ENCODE assay signal across 11 cellular contexts in the genomic region with DNA sequence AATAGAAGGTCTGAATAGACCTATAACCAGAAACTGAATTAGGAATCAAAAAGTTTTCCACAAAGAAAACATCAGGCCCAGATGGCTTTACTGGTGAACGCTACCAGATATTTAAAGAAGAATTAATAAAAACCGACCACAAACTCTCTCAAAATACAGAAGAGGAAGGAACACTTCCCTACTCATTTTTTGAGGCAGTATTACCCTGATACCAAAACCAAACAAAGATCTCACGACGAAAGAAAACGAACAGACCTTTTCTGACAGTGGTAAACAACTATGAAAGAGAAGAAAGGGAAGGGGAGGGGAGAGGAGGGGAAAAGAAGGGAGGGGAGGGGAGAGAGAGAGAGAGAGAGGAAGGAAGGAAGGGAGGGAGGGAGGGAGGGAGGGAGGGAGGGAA. TPM values are rescaled to one million over a fixed set of nuclear protein-coding genes. Genes with fewer than 3 reads are reported as not detected.
DNase-seq lines count a peak whose midpoint lies in the region; ATAC-seq and TF ChIP-seq lines count a peak whose summit lies in the region.
"Had no signal": no experiment of that assay in that cellular context is flagged by ENCODE, and none has a peak within 500 bp of the region (broad histone marks: within the 10 kb centered on the region; RNA-seq: fewer than 3 reads in every experiment).

No MANE protein-coding gene starts in this region.

- intact Hi-C loops in CD4-positive, alpha-beta memory T cell (cut with micrococcal nuclease), result no loop called here
- intact Hi-C loops in dendritic cell treated with granulocyte-macrophage colony-stimulating factor and Interleukin-4, amounts not matched to agents 40 ng/mL and 50 ng/mL, for 4 days (cut with micrococcal nuclease), result loop anchor here (5.0 kb wide), 1 partner anchor 36 kb away; no protein-coding TSS in a partner anchor

- no peaks in the 10 kb centered on the region for H3K27me3 ChIP-seq in CD4-positive, alpha-beta memory T cell (ENCODE audit: insufficient read depth, low read length)
- no peaks in the 10 kb centered on the region for H3K27me3 ChIP-seq in Loucy (ENCODE audit: insufficient read depth, low read length, poor library complexity, severe bottlenecking)

- H3K4me3 Mint-ChIP-seq in CD4-positive, alpha-beta memory T cell, result peak overlapping the region; percentile 49 to 82 (median 68)
- H3K4me3 Mint-ChIP-seq in dendritic cell treated with granulocyte-macrophage colony-stimulating factor and Interleukin-4, amounts not matched to agents 40 ng/mL and 50 ng/mL, for 4 days, result peak overlapping the region; percentile 35
- H3K4me3 Mint-ChIP-seq: endodermal cell had no signal

- peak; percentile 52 for ATAC-seq in GM19395 (IDR thresholded peaks at IDR 0.05; ENCODE audit: unreplicated experiment)
- ATAC-seq: K562 had no signal

- H3K9me2 ChIP-seq in Loucy (replicated peaks; ENCODE audit: low read depth, low read length), result no peaks in the 10 kb centered on the region

- H3K4me3 ChIP-seq in CD4-positive, alpha-beta memory T cell (ENCODE audit: low read length in 2 of 2), result peak overlapping the region in 1 of 2 donors; percentile 10
- H3K4me3 ChIP-seq in Loucy (ENCODE audit: low read length, poor library complexity, severe bottlenecking), result no peak overlapping the region
- H3K4me3 ChIP-seq: K562 had no signal

- no peaks in the 10 kb centered on the region for H4K20me1 ChIP-seq in Loucy (ENCODE audit: insufficient read depth, low read length, poor library complexity, severe bottlenecking)

- peaks cover 82% of the 10 kb centered on the region for H3K79me2 ChIP-seq in Loucy (ENCODE audit: insufficient read depth, low read length)

- peaks cover 87% of the 10 kb centered on the region for H3K4me1 ChIP-seq in CD4-positive, alpha-beta memory T cell (ENCODE audit: insufficient read depth, low read length)
- peaks cover 61% of the 10 kb centered on the region for H3K4me1 ChIP-seq in Loucy (ENCODE audit: insufficient read depth, low read length, poor library complexity, severe bottlenecking)

- H2AFZ ChIP-seq in Loucy (ENCODE audit: low read length), result no peak overlapping the region

- no peaks in the 10 kb centered on the region for H3K9me3 ChIP-seq in CD4-positive, alpha-beta memory T cell (ENCODE audit: control insufficient read depth in 1 of 2, low read length in 2 of 2)
- no peaks in the 10 kb centered on the region for H3K9me3 ChIP-seq in Loucy (ENCODE audit: insufficient read depth, low read depth, low read length)

- peaks cover 5 to 6% of the 10 kb centered on the region in 2 donors for H3K36me3 Mint-ChIP-seq in CD4-positive, alpha-beta memory T cell
- peaks cover 25% of the 10 kb centered on the region for H3K36me3 Mint-ChIP-seq in dendritic cell treated with granulocyte-macrophage colony-stimulating factor and Interleukin-4, amounts not matched to agents 40 ng/mL and 50 ng/mL, for 4 days (ENCODE audit: low read depth)

- H3K4me2 ChIP-seq in Loucy (ENCODE audit: low read depth, low read length, poor library complexity, severe bottlenecking), result peak overlapping the region; percentile 24

- H3K27ac ChIP-seq in CD4-positive, alpha-beta memory T cell (ENCODE audit: low read depth, low read length), result peak overlapping the region; percentile 31

- no peaks in the 10 kb centered on the region for H3K27me3 Mint-ChIP-seq in CD4-positive, alpha-beta memory T cell
- no peaks in the 10 kb centered on the region for H3K27me3 Mint-ChIP-seq in dendritic cell treated with granulocyte-macrophage colony-stimulating factor and Interleukin-4, amounts not matched to agents 40 ng/mL and 50 ng/mL, for 4 days

- CTCF ChIA-PET in CD4-positive, alpha-beta memory T cell (lab: Charles Lee; ENCODE audit: partially characterized antibody), result no interaction called here

- no peaks in the 10 kb centered on the region for H3K36me3 ChIP-seq in CD4-positive, alpha-beta memory T cell (ENCODE audit: insufficient read depth, low read length)
- H3K36me3 ChIP-seq in Loucy (ENCODE audit: insufficient read depth, low read length), result no peaks in the 10 kb centered on the region

- POLR2A ChIA-PET in CD4-positive, alpha-beta memory T cell (lab: Charles Lee; ENCODE audit: partially characterized antibody), result interaction anchor here (1.3 to 2.8 kb wide), 3 partner anchors 10 to 34 kb away, joined by 3 to 11 read pairs (median 11); a partner anchor contains a TSS

- no peaks in the 10 kb centered on the region for H3K9me3 Mint-ChIP-seq in CD4-positive, alpha-beta memory T cell
- no peaks in the 10 kb centered on the region for H3K9me3 Mint-ChIP-seq in dendritic cell treated with granulocyte-macrophage colony-stimulating factor and Interleukin-4, amounts not matched to agents 40 ng/mL and 50 ng/mL, for 4 days

- peak overlapping the region; percentile 85 to 97 (median 90) for H3K27ac Mint-ChIP-seq in CD4-positive, alpha-beta memory T cell
- H3K27ac Mint-ChIP-seq in dendritic cell treated with granulocyte-macrophage colony-stimulating factor and Interleukin-4, amounts not matched to agents 40 ng/mL and 50 ng/mL, for 4 days, result peak overlapping the region; percentile 79
- H3K27ac Mint-ChIP-seq: endodermal cell had no signal

- peaks cover 66 to 92% (median 79%) of the 10 kb centered on the region in 4 donors for H3K4me1 Mint-ChIP-seq in CD4-positive, alpha-beta memory T cell
- peaks cover 66% of the 10 kb centered on the region for H3K4me1 Mint-ChIP-seq in dendritic cell treated with granulocyte-macrophage colony-stimulating factor and Interleukin-4, amounts not matched to agents 40 ng/mL and 50 ng/mL, for 4 days (ENCODE audit: low read depth)

- H3F3A ChIP-seq in Loucy (ENCODE audit: low read depth), result no peaks in the 10 kb centered on the region

- no peak for DNase-seq in CD4-positive, alpha-beta memory T cell
- DNase-seq in NCI-H2107 treated with DMSO at 0.1 percent for 48 hours (lab: John Stamatoyannopoulos, UW; ENCODE audit: unreplicated experiment) (no peak), GM19238 (ENCODE audit: insufficient read length, low spot score) (no peak), NCI-H345 treated with DMSO at 0.1 percent for 48 hours (lab: John Stamatoyannopoulos, UW; ENCODE audit: unreplicated experiment) (no peak), inferior parietal cortex (ENCODE audit: extremely low spot score) (no peak)
- DNase-seq: EL, endodermal cell had no signal

- no peak overlapping the region for H3K9ac ChIP-seq in Loucy (ENCODE audit: low read depth, low read length, poor library complexity, severe bottlenecking)

- TF ChIP-seq CTCF in Loucy (conservative IDR thresholded peaks at IDR 0.05; ENCODE audit: low read length), result no peak

RNA-seq across cellular contexts. Expression of a gene that starts 13.5 kb away (rescaled TPM):
- 10 to 100 TPM; 54.1 to 56.0 TPM for total RNA-seq in CD4-positive, alpha-beta memory T cell
- 10 to 100 TPM; 16.6 to 32.0 TPM for polyA plus RNA-seq in CD4-positive, alpha-beta memory T cell
